Comparison of ENCODE assay signal across 8 cellular contexts in genomic region chr6:42217523-42218367, GRCh38. TPM values are rescaled to one million over a fixed set of nuclear protein-coding genes. Genes with fewer than 3 reads are reported as not detected.
DNase-seq lines count a peak whose midpoint lies in the region; ATAC-seq and TF ChIP-seq lines count a peak whose summit lies in the region.

TSS of gene MRPS10 (minus strand) at chr6:42217861. CDS start at chr6:42217849, 12 bp downstream.

- H3F3A ChIP-seq in PC-3 (ENCODE audit: low read length, unreplicated experiment), result peaks cover 5% of the 10 kb centered on the region

- peak within 1 kb of the TSS; percentile 77 for H3K27ac ChIP-seq in PC-3 (ENCODE audit: low read length)

- POLR2A ChIA-PET in PC-3 (lab: Charles Lee; ENCODE audit: unreplicated experiment), result no interaction called here

- peak; percentile 99 for DNase-seq in DMS114 treated with DMSO at 0.1 percent for 48 hours (lab: John Stamatoyannopoulos, UW; ENCODE audit: unreplicated experiment)
- peak; percentile 95 for DNase-seq in PC-3
- DNase-seq in activated T-cell treated with anti-CD3 and anti-CD28 coated beads for 48 hours (ENCODE audit: low read depth), result peak; percentile 85
- DNase-seq in epithelial cell of proximal tubule (ENCODE audit: low read depth), result no peak
- peak; percentile 94 for DNase-seq in mucosa of gallbladder (ENCODE audit: low spot score)
- peak; percentile 77 to 80 for DNase-seq in stimulated activated CD8-positive, alpha-beta memory T cell treated with anti-CD3 and anti-CD28 coated beads, Interleukin-4, amount 100 ng/mL, for 4 hours (ENCODE audit: low read depth in 2 of 2, low spot score in 1 of 2)

- CTCF ChIA-PET in PC-3 (lab: Charles Lee), result interaction anchor here (0.7 kb wide), 1 partner anchor 99 kb away, joined by 11 read pairs; no protein-coding TSS in a partner anchor

- H4K20me1 ChIP-seq in PC-3 (ENCODE audit: low read length), result no peaks in the 10 kb centered on the region

- peak within 1 kb of the TSS; percentile 84 for H3K4me2 ChIP-seq in PC-3 (ENCODE audit: low read length)

- H3K36me3 ChIP-seq in PC-3 (ENCODE audit: low read depth, low read length), result peaks cover 10% of the 10 kb centered on the region

- TF ChIP-seq CTCF in PC-3 (conservative IDR thresholded peaks at IDR 0.05; ENCODE audit: low read depth, low read length) (no peak), epithelial cell of proximal tubule (conservative IDR thresholded peaks at IDR 0.05; ENCODE audit: low read depth, low read length) (no peak)

- H3K27me3 ChIP-seq in PC-3 (ENCODE audit: low read length), result no peaks in the 10 kb centered on the region

- H3K79me2 ChIP-seq in PC-3 (ENCODE audit: low read length), result peaks cover 45% of the 10 kb centered on the region

- intact Hi-C loops in PC-3 (cut with micrococcal nuclease), result loop anchor here (1.0 kb wide), 1 partner anchor 10 kb away; no protein-coding TSS in a partner anchor

- peak; percentile 14; the same call in 1 of the 2 replicates for TF ChIP-seq RAD21 in Ishikawa (IDR thresholded peaks at IDR 0.05; ENCODE audit: low read depth)

- H3K4me3 ChIP-seq in PC-3 (ENCODE audit: low read length) (peak within 1 kb of the TSS; percentile 85), epithelial cell of proximal tubule (ENCODE audit: low read depth, low read length) (peak within 1 kb of the TSS; percentile 79)

- TSS peak; percentile 81 for BruUV-seq in PC-3 (replicated peaks; lab: Mats Ljungman, UMichigan)

- ATAC-seq in GM21576 (IDR thresholded peaks at IDR 0.05; ENCODE audit: unreplicated experiment) (peak; percentile 89), PC-3 (peak; percentile 69)

- H3K9me3 ChIP-seq in PC-3 (ENCODE audit: low read length), result no peaks in the 10 kb centered on the region

- peak within 1 kb of the TSS; percentile 60 for H2AFZ ChIP-seq in PC-3 (ENCODE audit: low read length)

- no peaks in the 10 kb centered on the region for H3K9me2 ChIP-seq in PC-3 (replicated peaks; ENCODE audit: low read length)

- H3K4me1 ChIP-seq in PC-3 (ENCODE audit: insufficient read depth, low read length), result peaks cover 74% of the 10 kb centered on the region

- H3K9ac ChIP-seq in PC-3 (ENCODE audit: low read length), result peak within 1 kb of the TSS; percentile 95

- TF ChIP-seq EP300 in Ishikawa (IDR thresholded peaks at IDR 0.05; ENCODE audit: borderline replicate concordance), result no peak

TF ChIP-seq in Ishikawa, 13 proteins besides CTCF, POLR2A, EP300 and RAD21:
- TF ChIP-seq ZBTB7A (IDR thresholded peaks at IDR 0.05; ENCODE audit: low read depth), result no peak
- TF ChIP-seq EGR1 (IDR thresholded peaks at IDR 0.05), result peak; percentile 42; the same call in 1 of the 2 replicates
- TF ChIP-seq TAF1 (IDR thresholded peaks at IDR 0.05; ENCODE audit: low read depth), result peak; percentile 100
- peak; percentile 53; the same call in 1 of the 2 replicates for TF ChIP-seq CREB1 (IDR thresholded peaks at IDR 0.05; ENCODE audit: low read depth)
- TF ChIP-seq MAX (IDR thresholded peaks at IDR 0.05), result peak; percentile 68
- TF ChIP-seq CEBPB (IDR thresholded peaks at IDR 0.05), result no peak
- 0 out of 2 replicates have a peak, but pooled peaks have one; percentile 37 for TF ChIP-seq REST (IDR thresholded peaks at IDR 0.05; ENCODE audit: low read depth)
- TF ChIP-seq USF1 (IDR thresholded peaks at IDR 0.05), result peak; percentile 28; the same call in 1 of the 2 replicates
- 0 out of 2 replicates have a peak, but pooled peaks have one; percentile 20 for TF ChIP-seq NFIC (IDR thresholded peaks at IDR 0.05)
- TF ChIP-seq FOXM1 (IDR thresholded peaks at IDR 0.05; ENCODE audit: borderline replicate concordance, low read depth), result peak; percentile 49; the same call in 1 of the 2 replicates
- peak; percentile 76 for TF ChIP-seq TCF12 (IDR thresholded peaks at IDR 0.05; ENCODE audit: low read depth)
- peak; percentile 31; the same call in 1 of the 2 replicates for TF ChIP-seq TEAD4 (IDR thresholded peaks at IDR 0.05)
- peak; percentile 99 for TF ChIP-seq YY1 (IDR thresholded peaks at IDR 0.05; ENCODE audit: low read depth)

RNA-seq across cellular contexts. Expression of gene MRPS10, which starts in this region (rescaled TPM):
- 72.2 and 82.1 TPM in 2 replicates for total RNA-seq in PC-3 (2014; rRNA removed)
- 40.3 and 62.9 TPM in 2 replicates for total RNA-seq in epithelial cell of proximal tubule
- 25.1 TPM for total RNA-seq in mucosa of gallbladder
